19 cellular contexts compared by ENCODE assay signal in the genomic region with DNA sequence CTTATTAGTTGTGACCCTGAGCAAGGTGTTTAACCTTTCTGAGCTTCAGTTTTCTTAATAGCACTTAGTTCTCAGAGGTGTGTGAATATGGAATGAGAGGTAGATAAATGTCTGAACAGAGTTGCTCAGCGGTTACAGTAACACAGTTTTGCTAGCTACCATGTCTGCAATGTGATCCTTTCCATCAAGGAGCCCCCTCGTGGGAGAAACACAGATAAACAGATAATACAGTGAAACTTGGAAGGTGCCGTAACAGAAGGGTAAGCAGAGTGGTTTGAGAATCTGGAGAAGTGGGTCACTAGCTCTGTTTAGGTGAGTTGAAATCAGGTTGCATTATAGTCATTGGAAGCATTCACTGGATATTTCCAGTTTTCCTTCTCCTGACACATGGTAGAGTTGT. TPM values are rescaled to one million over a fixed set of nuclear protein-coding genes. Genes with fewer than 3 reads are reported as not detected.
DNase-seq lines count a peak whose midpoint lies in the region; ATAC-seq and TF ChIP-seq lines count a peak whose summit lies in the region.
"Had no signal": no experiment of that assay in that cellular context is flagged by ENCODE, and none has a peak within 500 bp of the region (broad histone marks: within the 10 kb centered on the region; RNA-seq: fewer than 3 reads in every experiment).

No MANE protein-coding gene starts in this region.

- no peak for TF ChIP-seq POLR2A in prostate gland (IDR thresholded peaks at IDR 0.05)

- H3K4me3 ChIP-seq in Loucy (ENCODE audit: low read length, poor library complexity, severe bottlenecking) (no peak overlapping the region), astrocyte of the cerebellum (ENCODE audit: low read depth, low read length) (no peak overlapping the region), coronary artery (no peak overlapping the region), prostate gland (no peak overlapping the region)
- H3K4me3 ChIP-seq: adrenal gland, Peyer's patch had no signal

- CTCF ChIA-PET in activated naive CD4-positive, alpha-beta T cell treated with anti-CD3 and anti-CD28 coated beads, Interleukin-2, amount 10 ng/mL, durations not matched to agents 7 days and 5 days (lab: Charles Lee): no interaction called here

- peak; percentile 28 for ATAC-seq in left lobe of liver
- ATAC-seq: left ventricle myocardium superior had no signal

- H3K9ac ChIP-seq in Loucy (ENCODE audit: low read depth, low read length, poor library complexity, severe bottlenecking): no peak overlapping the region

- in situ Hi-C loops in astrocyte of the cerebellum (cut with HindIII; ENCODE audit: low sequenced_read_pairs): no loop called here

- H3K9me3 ChIP-seq in Loucy (ENCODE audit: insufficient read depth, low read depth, low read length) (no peaks in the 10 kb centered on the region), prostate gland (no peaks in the 10 kb centered on the region)
- H3K9me3 ChIP-seq: adrenal gland, Peyer's patch had no signal

- TF ChIP-seq CTCF in GM12872 (IDR thresholded peaks at IDR 0.05; ENCODE audit: insufficient read depth, low read depth, low read length) (0 out of 3 replicates have a peak, but pooled peaks have one; percentile 4), Loucy (conservative IDR thresholded peaks at IDR 0.05; ENCODE audit: low read length) (peak; percentile 25; the same call in 1 of the 2 replicates), astrocyte of the cerebellum (IDR thresholded peaks at IDR 0.05; ENCODE audit: low read depth, low read length, missing control alignments) (peak; percentile 23), coronary artery (IDR thresholded peaks at IDR 0.05) (no peak), prostate gland (IDR thresholded peaks at IDR 0.05) (no peak)

- DNase-seq in astrocyte of the cerebellum (ENCODE audit: low read depth): no peak
- no peak for DNase-seq in left lobe of liver (ENCODE audit: low spot score)
- DNase-seq in coronary artery (ENCODE audit: low spot score): no peak
- no peak for DNase-seq in activated naive CD4-positive, alpha-beta T cell treated with anti-CD3 and anti-CD28 coated beads, Interleukin-2, amount 10 ng/mL, durations not matched to agents 7 days and 5 days
- DNase-seq in prostate gland (ENCODE audit: low spot score): no peak
- DNase-seq: C1 segment of cervical spinal cord; foreskin melanocyte; left ventricle myocardium superior; naive B cell; NCI-H1436 treated with DMSO at 0.1 percent for 48 hours; NCI-H446 treated with DMSO at 0.1 percent for 48 hours; posterior cingulate gyrus; stimulated activated naive CD4-positive, alpha-beta T cell treated with Interleukin-2 at 50 U/mL for 16 hours; trophoblast cell had no signal

- intact Hi-C loops in prostate gland (cut with DNase I): no loop called here

- H3K36me3 Mint-ChIP-seq in activated naive CD4-positive, alpha-beta T cell treated with anti-CD3 and anti-CD28 coated beads, Interleukin-2, amount 10 ng/mL, durations not matched to agents 7 days and 5 days: peaks cover 2% of the 10 kb centered on the region
- H3K36me3 Mint-ChIP-seq: naive B cell had no signal

- no peak overlapping the region for H3K4me3 Mint-ChIP-seq in activated naive CD4-positive, alpha-beta T cell treated with anti-CD3 and anti-CD28 coated beads, Interleukin-2, amount 10 ng/mL, durations not matched to agents 7 days and 5 days
- H3K4me3 Mint-ChIP-seq: IgD-negative memory B cell, naive B cell had no signal

- H3K9me3 Mint-ChIP-seq in activated naive CD4-positive, alpha-beta T cell treated with anti-CD3 and anti-CD28 coated beads, Interleukin-2, amount 10 ng/mL, durations not matched to agents 7 days and 5 days: no peaks in the 10 kb centered on the region
- H3K9me3 Mint-ChIP-seq: IgD-negative memory B cell had no signal

- no peak overlapping the region for H3K27ac Mint-ChIP-seq in activated naive CD4-positive, alpha-beta T cell treated with anti-CD3 and anti-CD28 coated beads, Interleukin-2, amount 10 ng/mL, durations not matched to agents 7 days and 5 days
- H3K27ac Mint-ChIP-seq: IgD-negative memory B cell, naive B cell had no signal

- peaks cover 16% of the 10 kb centered on the region for H3K4me1 Mint-ChIP-seq in activated naive CD4-positive, alpha-beta T cell treated with anti-CD3 and anti-CD28 coated beads, Interleukin-2, amount 10 ng/mL, durations not matched to agents 7 days and 5 days
- H3K4me1 Mint-ChIP-seq: IgD-negative memory B cell, naive B cell had no signal

- no peaks in the 10 kb centered on the region for H3K79me2 ChIP-seq in Loucy (ENCODE audit: insufficient read depth, low read length)

- H3K27me3 ChIP-seq in Loucy (ENCODE audit: insufficient read depth, low read length, poor library complexity, severe bottlenecking) (no peaks in the 10 kb centered on the region), prostate gland (replicated peaks; ENCODE audit: insufficient read depth) (no peaks in the 10 kb centered on the region)
- H3K27me3 ChIP-seq: adrenal gland, Peyer's patch had no signal

- H3K4me2 ChIP-seq in Loucy (ENCODE audit: low read depth, low read length, poor library complexity, severe bottlenecking): no peak overlapping the region

- H3K36me3 ChIP-seq in Loucy (ENCODE audit: insufficient read depth, low read length) (no peaks in the 10 kb centered on the region), prostate gland (no peaks in the 10 kb centered on the region)

- H3F3A ChIP-seq in Loucy (ENCODE audit: low read depth): no peaks in the 10 kb centered on the region

- no peaks in the 10 kb centered on the region for H4K20me1 ChIP-seq in Loucy (ENCODE audit: insufficient read depth, low read length, poor library complexity, severe bottlenecking)

- H3K27me3 Mint-ChIP-seq in activated naive CD4-positive, alpha-beta T cell treated with anti-CD3 and anti-CD28 coated beads, Interleukin-2, amount 10 ng/mL, durations not matched to agents 7 days and 5 days: peaks cover 3% of the 10 kb centered on the region

- no peak overlapping the region for H3K27ac ChIP-seq in coronary artery
- no peak overlapping the region for H3K27ac ChIP-seq in prostate gland
- H3K27ac ChIP-seq: adrenal gland, Peyer's patch had no signal

- WGBS in prostate gland: 73% methylated on average over 3 of the region's 3 CpGs

- no peak overlapping the region for H2AFZ ChIP-seq in Loucy (ENCODE audit: low read length)

- no peaks in the 10 kb centered on the region for H3K9me2 ChIP-seq in Loucy (replicated peaks; ENCODE audit: low read depth, low read length)

- H3K4me1 ChIP-seq in Loucy (ENCODE audit: insufficient read depth, low read length, poor library complexity, severe bottlenecking) (peaks cover 43% of the 10 kb centered on the region), prostate gland (replicated peaks) (no peaks in the 10 kb centered on the region)

RNA-seq across cellular contexts. Expression of a gene that starts 38.9 kb away (rescaled TPM):
- total RNA-seq in left lobe of liver: 13.1 TPM
- 10 to 100 TPM; 43.5 to 54.8 TPM for total RNA-seq in prostate gland

Comparison
In these comparisons a context has a peak if more than half of its experiments do, and no peak if none do; other contexts are left out.
1. CTCF ChIP-seq: peak in GM12872 (single experiment), Loucy (single experiment) and astrocyte of the cerebellum (single experiment); none in coronary artery (single experiment) and prostate gland (0 of 4).